In the genomic region with DNA sequence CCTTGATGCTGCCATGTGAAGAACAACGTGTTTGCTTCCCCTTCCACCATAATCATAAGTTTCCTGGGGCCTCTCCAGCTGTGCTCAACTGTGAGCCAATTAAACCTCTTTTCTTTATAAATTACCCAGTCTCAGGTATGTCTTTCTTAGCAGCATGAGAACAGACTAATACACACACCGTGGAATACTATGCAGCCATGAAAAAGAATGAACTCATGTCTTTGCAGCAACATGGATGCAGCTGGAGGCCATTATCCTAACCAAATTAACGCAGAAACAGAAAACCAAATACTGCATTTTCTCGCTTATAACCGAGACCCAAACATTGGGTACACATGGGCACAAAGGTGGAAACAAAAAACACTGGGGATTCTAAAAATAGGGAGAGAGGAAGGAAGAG, we compare ENCODE assay signal across 28 cellular contexts.
"Had no signal": no experiment of that assay in that cellular context is flagged by ENCODE, and none has a peak within 500 bp of the region (broad histone marks: within the 10 kb centered on the region; RNA-seq: fewer than 3 reads in every experiment).

No MANE protein-coding gene starts in this region.

- H3K4me1 ChIP-seq: colonic mucosa, esophagus muscularis mucosa, esophagus squamous epithelium, foreskin keratinocyte, gastrocnemius medialis, gastroesophageal sphincter, heart left ventricle, heart right ventricle had no signal

- H3K4me3 ChIP-seq: colonic mucosa, coronary artery, dorsolateral prefrontal cortex, esophagus muscularis mucosa, esophagus squamous epithelium, gastrocnemius medialis, gastroesophageal sphincter, heart left ventricle, heart right ventricle had no signal

- DNase-seq: colonic mucosa; cortex of kidney; dermis blood vessel endothelial cell; dorsolateral prefrontal cortex; effector CD4-positive, alpha-beta T cell; effector CD8-positive, alpha-beta T cell; effector memory CD4-positive, alpha-beta T cell; effector memory CD8-positive, alpha-beta T cell; endodermal cell; erythroblast; esophagus squamous epithelium; foreskin fibroblast; foreskin keratinocyte; foreskin melanocyte; gastrocnemius medialis; glutamatergic neuron; head of caudate nucleus; heart left ventricle; heart right ventricle had no signal

- FAIRE-seq: colon, endometrium, endothelial cell of umbilical vein, frontal cortex had no signal

- ATAC-seq: effector memory CD8-positive, alpha-beta T cell; esophagus mucosa; foreskin keratinocyte; gastrocnemius medialis; gastroesophageal sphincter; heart left ventricle; heart right ventricle had no signal

- H3K27ac ChIP-seq: colonic mucosa, coronary artery, dorsolateral prefrontal cortex, epithelial cell of prostate, esophagus muscularis mucosa, esophagus squamous epithelium, foreskin keratinocyte, gastrocnemius medialis, gastroesophageal sphincter, heart left ventricle, heart right ventricle had no signal

- H3K9me3 ChIP-seq: colonic mucosa, gastrocnemius medialis, gastroesophageal sphincter had no signal

- H3K36me3 ChIP-seq: colonic mucosa, esophagus muscularis mucosa, esophagus squamous epithelium, gastrocnemius medialis, gastroesophageal sphincter, heart left ventricle, heart right ventricle had no signal

- H3K27me3 ChIP-seq: colonic mucosa, dorsolateral prefrontal cortex, esophagus muscularis mucosa, esophagus squamous epithelium, foreskin keratinocyte, gastrocnemius medialis, gastroesophageal sphincter, heart left ventricle, heart right ventricle had no signal
